In genomic region chr1:63818567-63819340, GRCh38 we compare ENCODE assay signal across 1 cellular context.
TF ChIP-seq lines count a peak whose summit lies in the region.

No MANE protein-coding gene starts in this region.

TF ChIP-seq in GM23338, 12 proteins besides CTCF, POLR2A, EP300 and RAD21 (continued from another document):
- TF ChIP-seq NANOG (IDR thresholded peaks at IDR 0.05; ENCODE audit: borderline replicate concordance): no peak
- TF ChIP-seq, protein P1, sequence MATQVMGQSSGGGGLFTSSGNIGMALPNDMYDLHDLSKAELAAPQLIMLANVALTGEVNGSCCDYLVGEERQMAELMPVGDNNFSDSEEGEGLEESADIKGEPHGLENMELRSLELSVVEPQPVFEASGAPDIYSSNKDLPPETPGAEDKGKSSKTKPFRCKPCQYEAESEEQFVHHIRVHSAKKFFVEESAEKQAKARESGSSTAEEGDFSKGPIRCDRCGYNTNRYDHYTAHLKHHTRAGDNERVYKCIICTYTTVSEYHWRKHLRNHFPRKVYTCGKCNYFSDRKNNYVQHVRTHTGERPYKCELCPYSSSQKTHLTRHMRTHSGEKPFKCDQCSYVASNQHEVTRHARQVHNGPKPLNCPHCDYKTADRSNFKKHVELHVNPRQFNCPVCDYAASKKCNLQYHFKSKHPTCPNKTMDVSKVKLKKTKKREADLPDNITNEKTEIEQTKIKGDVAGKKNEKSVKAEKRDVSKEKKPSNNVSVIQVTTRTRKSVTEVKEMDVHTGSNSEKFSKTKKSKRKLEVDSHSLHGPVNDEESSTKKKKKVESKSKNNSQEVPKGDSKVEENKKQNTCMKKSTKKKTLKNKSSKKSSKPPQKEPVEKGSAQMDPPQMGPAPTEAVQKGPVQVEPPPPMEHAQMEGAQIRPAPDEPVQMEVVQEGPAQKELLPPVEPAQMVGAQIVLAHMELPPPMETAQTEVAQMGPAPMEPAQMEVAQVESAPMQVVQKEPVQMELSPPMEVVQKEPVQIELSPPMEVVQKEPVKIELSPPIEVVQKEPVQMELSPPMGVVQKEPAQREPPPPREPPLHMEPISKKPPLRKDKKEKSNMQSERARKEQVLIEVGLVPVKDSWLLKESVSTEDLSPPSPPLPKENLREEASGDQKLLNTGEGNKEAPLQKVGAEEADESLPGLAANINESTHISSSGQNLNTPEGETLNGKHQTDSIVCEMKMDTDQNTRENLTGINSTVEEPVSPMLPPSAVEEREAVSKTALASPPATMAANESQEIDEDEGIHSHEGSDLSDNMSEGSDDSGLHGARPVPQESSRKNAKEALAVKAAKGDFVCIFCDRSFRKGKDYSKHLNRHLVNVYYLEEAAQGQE (IDR thresholded peaks at IDR 0.05; ENCODE audit: unreplicated experiment): no peak
- TF ChIP-seq EZH2 (IDR thresholded peaks at IDR 0.05; ENCODE audit: low read depth, unreplicated experiment): no peak
- TF ChIP-seq STAT1 (IDR thresholded peaks at IDR 0.05; ENCODE audit: unreplicated experiment): no peak
- no peak for TF ChIP-seq POLR2AphosphoS5 (IDR thresholded peaks at IDR 0.05; ENCODE audit: low read depth)
- TF ChIP-seq ETS1 (IDR thresholded peaks at IDR 0.05): no peak
- TF ChIP-seq ZNF114 (CRISPR knock-in tag; IDR thresholded peaks at IDR 0.05): no peak
- no peak for TF ChIP-seq CREB1 (CRISPR knock-in tag; IDR thresholded peaks at IDR 0.05; ENCODE audit: low read depth)
- TF ChIP-seq ZNF331 (CRISPR knock-in tag; IDR thresholded peaks at IDR 0.05; ENCODE audit: low read depth): no peak
